ENCODE assay signal across 7 cellular contexts in the genomic region with DNA sequence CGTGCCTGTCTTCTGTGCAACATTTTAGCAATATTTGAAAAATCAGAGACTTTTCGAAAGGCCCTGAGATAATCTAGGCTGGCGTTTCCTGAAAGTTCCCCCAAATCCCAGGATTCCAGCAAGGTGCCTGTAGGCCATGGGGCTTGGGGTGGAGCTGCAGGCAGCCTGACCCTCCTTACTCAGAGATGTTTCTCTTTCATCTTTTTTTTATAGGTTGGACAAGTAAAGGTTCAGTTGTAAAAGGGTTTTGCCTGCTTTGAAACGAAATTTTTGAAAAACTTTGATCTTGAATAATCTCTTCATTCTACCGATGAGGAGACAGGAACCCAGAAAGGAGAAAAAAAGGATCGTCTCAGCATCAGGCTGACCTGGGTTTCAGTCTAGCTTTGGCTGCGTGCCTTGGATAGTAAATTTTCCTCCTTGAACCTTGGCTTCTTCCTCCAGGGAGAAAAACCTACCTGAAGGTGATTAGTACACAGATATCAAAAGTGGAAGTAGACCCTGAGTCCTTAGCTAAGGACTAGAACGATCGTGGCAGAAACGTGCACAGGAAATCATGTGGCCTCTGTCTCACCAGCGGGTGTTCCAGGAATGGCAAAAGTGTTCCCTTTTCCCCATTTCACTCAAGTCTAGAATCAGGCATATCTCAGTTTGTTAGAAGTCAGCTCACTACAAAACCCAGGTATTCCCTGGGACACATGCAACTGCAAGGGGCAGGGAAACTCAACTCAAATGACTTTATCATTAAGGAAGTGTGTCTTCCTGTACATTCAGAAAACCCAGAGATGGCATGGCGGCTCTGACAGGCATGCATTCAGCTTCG.
A peak's percentile ranks its signal among the peaks of the same experiment; 100 is the strongest.
DNase-seq lines count a peak whose midpoint lies in the region; ATAC-seq and TF ChIP-seq lines count a peak whose summit lies in the region.

No MANE protein-coding gene starts in this region.

- no peak for TF ChIP-seq POLR2A in esophagus squamous epithelium (IDR thresholded peaks at IDR 0.05)

- H3K36me3 ChIP-seq in esophagus squamous epithelium, result no peaks in the 10 kb centered on the region
- H3K36me3 ChIP-seq in tibial artery, result no peaks in the 10 kb centered on the region

- H3K9me3 ChIP-seq in esophagus squamous epithelium (no peaks in the 10 kb centered on the region), tibial artery (no peaks in the 10 kb centered on the region)

- H3K4me3 ChIP-seq in esophagus squamous epithelium, result no peak overlapping the region
- H3K4me3 ChIP-seq in tibial artery, result no peak overlapping the region

- H3K27me3 ChIP-seq in esophagus squamous epithelium (no peaks in the 10 kb centered on the region), tibial artery (no peaks in the 10 kb centered on the region)

- 67 to 72% methylated on average over 10 to 13 of the region's 13 CpGs for WGBS in esophagus squamous epithelium, 2 donors

- no peak for ATAC-seq in stimulated activated naive CD8-positive, alpha-beta T cell treated with anti-CD3 and anti-CD28 coated beads, Interleukin-15, amount 100 ng/mL, for 72 hours

- H3K4me3 Mint-ChIP-seq in stimulated activated naive CD8-positive, alpha-beta T cell treated with anti-CD3 and anti-CD28 coated beads, Interleukin-15, amount 100 ng/mL, for 72 hours, result peak overlapping the region; percentile 35 to 62

- DNase-seq in GM19240 (ENCODE audit: insufficient read length, low spot score) (peak; percentile 64), SW480 (ENCODE audit: low spot score) (peak; percentile 55), esophagus squamous epithelium (lab: John Stamatoyannopoulos, UW) (no peak), NCI-H2171 (lab: John Stamatoyannopoulos, UW) (no peak), tibial artery (no peak), NCI-H82 (lab: John Stamatoyannopoulos, UW) (no peak)
- no peak for DNase-seq in stimulated activated naive CD8-positive, alpha-beta T cell treated with anti-CD3 and anti-CD28 coated beads, Interleukin-15, amount 100 ng/mL, for 72 hours

- intact Hi-C loops in esophagus squamous epithelium (cut with DNase I), result no loop called here
- intact Hi-C loops in tibial artery (cut with DNase I; ENCODE audit: low total_unique reads), result no loop called here

- no peak for TF ChIP-seq CTCF in esophagus squamous epithelium (IDR thresholded peaks at IDR 0.05)
- TF ChIP-seq CTCF in tibial artery (IDR thresholded peaks at IDR 0.05), result no peak

- peak overlapping the region; percentile 42 to 57 for H3K27ac Mint-ChIP-seq in stimulated activated naive CD8-positive, alpha-beta T cell treated with anti-CD3 and anti-CD28 coated beads, Interleukin-15, amount 100 ng/mL, for 72 hours

- peaks cover under 1% of the 10 kb centered on the region for H3K27me3 Mint-ChIP-seq in stimulated activated naive CD8-positive, alpha-beta T cell treated with anti-CD3 and anti-CD28 coated beads, Interleukin-15, amount 100 ng/mL, for 72 hours

- peak overlapping the region in 3 of 4 donors; percentile 5 to 34 (median 11) for H3K27ac ChIP-seq in esophagus squamous epithelium
- peak overlapping the region in 1 of 2 donors; percentile 0 for H3K27ac ChIP-seq in tibial artery

- peaks cover 67% of the 10 kb centered on the region for H3K4me1 Mint-ChIP-seq in stimulated activated naive CD8-positive, alpha-beta T cell treated with anti-CD3 and anti-CD28 coated beads, Interleukin-15, amount 100 ng/mL, for 72 hours

- no peaks in the 10 kb centered on the region for H3K9me3 Mint-ChIP-seq in stimulated activated naive CD8-positive, alpha-beta T cell treated with anti-CD3 and anti-CD28 coated beads, Interleukin-15, amount 100 ng/mL, for 72 hours

- H3K4me1 ChIP-seq in esophagus squamous epithelium (peaks cover 8 to 44% (median 12%) of the 10 kb centered on the region in 3 donors), tibial artery (peaks cover 0 to 39% (median 25%) of the 10 kb centered on the region in 4 donors)

Comparison
In these comparisons a context has a peak if more than half of its experiments do, and no peak if none do; other contexts are left out.
1. DNase-seq: peak in GM19240 (single experiment) and SW480 (single experiment); none in esophagus squamous epithelium (single experiment), stimulated activated naive CD8-positive, alpha-beta T cell treated with anti-CD3 and anti-CD28 coated beads, Interleukin-15, amount 100 ng/mL, for 72 hours (0 of 2), NCI-H2171 (single experiment), tibial artery (0 of 2) and NCI-H82 (single experiment).